In the genomic region with DNA sequence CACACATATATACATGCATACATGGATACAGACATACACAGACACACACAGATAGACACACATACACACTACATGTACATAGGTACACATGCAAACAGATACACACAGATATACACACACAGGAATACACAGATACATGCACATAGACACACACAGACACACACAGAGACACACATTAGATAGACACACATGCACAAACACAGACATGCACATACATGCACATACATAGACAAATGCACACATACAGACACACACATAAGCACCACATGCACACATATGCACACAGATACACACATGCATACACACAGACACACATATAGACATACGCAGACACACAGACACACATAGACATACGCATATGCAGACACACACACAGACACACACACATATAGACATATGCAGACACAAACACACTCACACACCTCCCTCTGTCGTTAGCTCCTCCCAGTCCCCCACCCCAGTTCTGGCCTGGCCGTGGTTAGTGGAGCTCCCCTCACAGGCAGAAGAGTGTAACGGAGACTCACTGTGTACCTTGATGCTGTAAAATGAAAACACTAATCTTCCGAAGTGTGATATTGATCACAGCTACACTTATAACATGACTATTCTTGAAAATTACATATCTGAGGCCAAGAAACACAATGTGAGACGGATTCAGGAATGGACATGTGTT, we compare ENCODE assay signal across 2 cellular contexts.
A peak's percentile ranks its signal among the peaks of the same experiment; 100 is the strongest.
TF ChIP-seq lines count a peak whose summit lies in the region.

No MANE protein-coding gene starts in this region.

TF ChIP-seq in HepG2, 621 proteins besides CTCF, POLR2A, EP300 and RAD21 (continues in another document):
- TF ChIP-seq, protein P1, sequence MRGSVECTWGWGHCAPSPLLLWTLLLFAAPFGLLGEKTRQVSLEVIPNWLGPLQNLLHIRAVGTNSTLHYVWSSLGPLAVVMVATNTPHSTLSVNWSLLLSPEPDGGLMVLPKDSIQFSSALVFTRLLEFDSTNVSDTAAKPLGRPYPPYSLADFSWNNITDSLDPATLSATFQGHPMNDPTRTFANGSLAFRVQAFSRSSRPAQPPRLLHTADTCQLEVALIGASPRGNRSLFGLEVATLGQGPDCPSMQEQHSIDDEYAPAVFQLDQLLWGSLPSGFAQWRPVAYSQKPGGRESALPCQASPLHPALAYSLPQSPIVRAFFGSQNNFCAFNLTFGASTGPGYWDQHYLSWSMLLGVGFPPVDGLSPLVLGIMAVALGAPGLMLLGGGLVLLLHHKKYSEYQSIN (CRISPR knock-in tag; IDR thresholded peaks at IDR 0.05; ENCODE audit: borderline replicate concordance): no peak
- no peak for TF ChIP-seq ZBTB40 (IDR thresholded peaks at IDR 0.05)
- TF ChIP-seq ZBTB40 (CRISPR knock-in tag; IDR thresholded peaks at IDR 0.05): no peak
- TF ChIP-seq PAF1 (CRISPR knock-in tag; IDR thresholded peaks at IDR 0.05): no peak
- TF ChIP-seq, protein P2, sequence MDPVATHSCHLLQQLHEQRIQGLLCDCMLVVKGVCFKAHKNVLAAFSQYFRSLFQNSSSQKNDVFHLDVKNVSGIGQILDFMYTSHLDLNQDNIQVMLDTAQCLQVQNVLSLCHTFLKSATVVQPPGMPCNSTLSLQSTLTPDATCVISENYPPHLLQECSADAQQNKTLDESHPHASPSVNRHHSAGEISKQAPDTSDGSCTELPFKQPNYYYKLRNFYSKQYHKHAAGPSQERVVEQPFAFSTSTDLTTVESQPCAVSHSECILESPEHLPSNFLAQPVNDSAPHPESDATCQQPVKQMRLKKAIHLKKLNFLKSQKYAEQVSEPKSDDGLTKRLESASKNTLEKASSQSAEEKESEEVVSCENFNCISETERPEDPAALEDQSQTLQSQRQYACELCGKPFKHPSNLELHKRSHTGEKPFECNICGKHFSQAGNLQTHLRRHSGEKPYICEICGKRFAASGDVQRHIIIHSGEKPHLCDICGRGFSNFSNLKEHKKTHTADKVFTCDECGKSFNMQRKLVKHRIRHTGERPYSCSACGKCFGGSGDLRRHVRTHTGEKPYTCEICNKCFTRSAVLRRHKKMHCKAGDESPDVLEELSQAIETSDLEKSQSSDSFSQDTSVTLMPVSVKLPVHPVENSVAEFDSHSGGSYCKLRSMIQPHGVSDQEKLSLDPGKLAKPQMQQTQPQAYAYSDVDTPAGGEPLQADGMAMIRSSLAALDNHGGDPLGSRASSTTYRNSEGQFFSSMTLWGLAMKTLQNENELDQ (CRISPR knock-in tag; IDR thresholded peaks at IDR 0.05; ENCODE audit: borderline replicate concordance): no peak

TF ChIP-seq in HEK293, 187 proteins besides CTCF, POLR2A, EP300 and RAD21:
- TF ChIP-seq ZNF654 (tag by site-specific recombination; IDR thresholded peaks at IDR 0.05; ENCODE audit: low read depth) (no peak), ZFP69B (tag by site-specific recombination; IDR thresholded peaks at IDR 0.05) (no peak), ZNF785 (tag by site-specific recombination; IDR thresholded peaks at IDR 0.05) (peak; percentile 49; the same call in 1 of the 2 replicates), ZNF621 (tag by site-specific recombination; IDR thresholded peaks at IDR 0.05) (peak; percentile 74; the same call in 1 of the 2 replicates), ZNF544 (tag by site-specific recombination; IDR thresholded peaks at IDR 0.05) (peak; percentile 75), ZNF776 (tag by site-specific recombination; IDR thresholded peaks at IDR 0.05; ENCODE audit: borderline replicate concordance) (0 out of 2 replicates have a peak, but pooled peaks have one; percentile 24), ZSCAN4 (tag by site-specific recombination; IDR thresholded peaks at IDR 0.05) (peak; percentile 70; the same call in 1 of the 2 replicates), TRIM28 (IDR thresholded peaks at IDR 0.05; ENCODE audit: borderline replicate concordance, low read length) (peak; percentile 16; the same call in 1 of the 2 replicates), ZNF148 (tag by site-specific recombination; IDR thresholded peaks at IDR 0.05; ENCODE audit: borderline replicate concordance) (peak; percentile 37; the same call in 1 of the 2 replicates), ZSCAN5A (tag by site-specific recombination; IDR thresholded peaks at IDR 0.05) (peak; percentile 48; the same call in 1 of the 2 replicates), ZNF311 (tag by site-specific recombination; IDR thresholded peaks at IDR 0.05; ENCODE audit: borderline replicate concordance) (peak; percentile 85; the same call in 1 of the 2 replicates), ZNF585B (tag by site-specific recombination; IDR thresholded peaks at IDR 0.05) (peak; percentile 88), ZNF350 (tag by site-specific recombination; IDR thresholded peaks at IDR 0.05) (no peak), ZNF791 (tag by site-specific recombination; IDR thresholded peaks at IDR 0.05) (no peak), ZNF48 (tag by site-specific recombination; IDR thresholded peaks at IDR 0.05) (peak; percentile 92)
- TF ChIP-seq, protein P3, sequence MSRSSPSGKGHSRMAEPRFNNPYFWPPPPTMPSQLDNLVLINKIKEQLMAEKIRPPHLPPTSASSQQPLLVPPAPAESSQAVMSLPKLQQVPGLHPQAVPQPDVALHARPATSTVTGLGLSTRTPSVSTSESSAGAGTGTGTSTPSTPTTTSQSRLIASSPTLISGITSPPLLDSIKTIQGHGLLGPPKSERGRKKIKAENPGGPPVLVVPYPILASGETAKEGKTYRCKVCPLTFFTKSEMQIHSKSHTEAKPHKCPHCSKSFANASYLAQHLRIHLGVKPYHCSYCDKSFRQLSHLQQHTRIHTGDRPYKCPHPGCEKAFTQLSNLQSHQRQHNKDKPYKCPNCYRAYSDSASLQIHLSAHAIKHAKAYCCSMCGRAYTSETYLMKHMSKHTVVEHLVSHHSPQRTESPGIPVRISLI (tag by site-specific recombination; IDR thresholded peaks at IDR 0.05): no peak
TF ChIP-seq in HEK293: peak in this region for 11.
